In the genomic region with DNA sequence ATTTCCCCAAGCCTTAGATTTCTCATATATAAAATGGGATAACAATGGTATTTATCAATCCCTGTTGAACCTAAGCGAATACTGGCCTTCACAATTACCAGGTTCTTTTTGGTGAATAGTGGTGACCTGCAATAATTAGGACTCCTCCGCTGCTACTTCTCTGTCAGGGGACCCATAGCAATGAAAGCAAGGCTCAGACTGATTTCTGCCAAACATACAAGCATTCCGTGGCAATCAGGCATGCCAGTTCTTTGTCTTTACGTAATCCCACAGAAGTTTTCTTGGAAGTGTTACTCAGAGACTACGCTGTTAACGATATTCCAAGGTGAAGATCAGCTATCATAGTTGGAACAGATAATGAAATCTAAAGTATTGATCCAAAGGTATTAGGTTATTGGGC, we compare ENCODE assay signal across 30 cellular contexts.
"Had no signal": no experiment of that assay in that cellular context is flagged by ENCODE, and none has a peak within 500 bp of the region (broad histone marks: within the 10 kb centered on the region; RNA-seq: fewer than 3 reads in every experiment).

No MANE protein-coding gene starts in this region.

- ATAC-seq: activated CD8-positive, alpha-beta T cell treated with anti-CD3 and anti-CD28 coated beads for 36 hours; activated naive CD4-positive, alpha-beta T cell treated with anti-CD3 and anti-CD28 coated beads, Interleukin-2, amount 50 U/mL, for 72 hours; activated T-cell treated with anti-CD3 and anti-CD28 coated beads, Interleukin-2, amount 50 U/mL, for 4 hours; activated T-cell treated with anti-CD3 and anti-CD28 coated beads, Interleukin-2, amount 50 U/mL, for 72 hours; activated T-helper 17 cell treated with anti-CD3 and anti-CD28 coated beads, Interleukin-2, amount 50 U/mL, for 72 hours; body of pancreas had no signal

- DNase-seq: activated B cell treated with CpG ODN at 0.5 μM for 24 hours; activated CD4-positive, alpha-beta memory T cell treated with anti-CD3 and anti-CD28 coated beads for 36 hours; activated CD4-positive, alpha-beta T cell treated with anti-CD3 and anti-CD28 coated beads for 4 hours; activated CD4-positive, alpha-beta T cell treated with anti-CD3 and anti-CD28 coated beads, Interleukin-2, amount 10 ng/mL, durations not matched to agents 24 days and 14 days; activated CD4-positive, alpha-beta T cell treated with anti-CD3 and anti-CD28 coated beads, Interleukin-2, amount 50 U/mL, for 1 hour; activated CD4-positive, alpha-beta T cell treated with anti-CD3 and anti-CD28 coated beads, Interleukin-2, amount 50 U/mL, for 4 hours; activated CD4-positive, CD25-positive, alpha-beta regulatory T cell treated with anti-CD3 and anti-CD28 coated beads, Interleukin-2, amount 50 U/mL, for 72 hours; activated CD8-positive, alpha-beta memory T cell treated with anti-CD3 and anti-CD28 coated beads, Interleukin-2, amount 50 U/mL, for 4 hours; activated CD8-positive, alpha-beta T cell treated with anti-CD3 and anti-CD28 coated beads for 36 hours; activated effector memory CD4-positive, alpha-beta T cell treated with anti-CD3 and anti-CD28 coated beads, Interleukin-2, amount 50 U/mL, for 16 hours; activated gamma-delta T cell treated with Interleukin-2 at 50 U/mL for 16 hours; activated naive CD4-positive, alpha-beta T cell; activated naive CD4-positive, alpha-beta T cell treated with anti-CD3 and anti-CD28 coated beads for 36 hours; activated naive CD4-positive, alpha-beta T cell treated with anti-CD3 and anti-CD28 coated beads, Interleukin-2, amount 50 U/mL, for 16 hours; activated naive CD8-positive, alpha-beta T cell treated with anti-CD3 and anti-CD28 coated beads for 36 hours; activated T-cell treated with anti-CD3 and anti-CD28 coated beads for 4 hours; activated T-cell treated with anti-CD3 and anti-CD28 coated beads, Interleukin-2, amount 50 U/mL, for 1 hour; activated T-cell treated with anti-CD3 and anti-CD28 coated beads, Interleukin-2, amount 50 U/mL, for 4 hours; activated T-cell treated with anti-CD3 and anti-CD28 coated beads, Interleukin-2, amount 50 U/mL, for 72 hours; adrenal gland; amniotic stem cell; aorta; body of pancreas; brain microvascular endothelial cell; central memory CD4-positive, alpha-beta T cell; T-helper 1 cell; T-helper 2 cell; T-helper 9 cell had no signal
